7 cellular contexts compared by ENCODE assay signal in the genomic region with DNA sequence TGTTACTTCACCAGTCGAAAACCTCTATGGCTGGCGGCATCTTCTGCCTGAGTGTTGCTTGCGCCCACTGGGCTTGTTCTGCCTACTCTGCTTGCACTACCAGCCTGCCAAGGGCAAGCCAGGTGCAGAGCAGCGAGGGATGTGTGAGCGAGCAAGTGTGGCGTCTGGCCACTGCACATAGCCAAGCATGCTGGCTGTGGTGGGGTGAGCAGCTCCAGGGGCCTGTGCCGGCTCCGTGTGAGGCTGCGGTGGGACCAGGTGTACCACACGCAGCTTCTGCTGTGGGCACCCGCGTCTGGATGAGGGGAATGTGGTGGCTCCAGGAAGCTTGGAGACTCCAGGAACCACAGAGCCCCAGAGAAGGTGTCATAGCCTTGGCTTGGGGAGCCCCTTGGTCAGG.
"Had no signal": no experiment of that assay in that cellular context is flagged by ENCODE, and none has a peak within 500 bp of the region (broad histone marks: within the 10 kb centered on the region; RNA-seq: fewer than 3 reads in every experiment).

No MANE protein-coding gene starts in this region.

- H3K4me3 ChIP-seq: GM23248, HAP-1 had no signal

- H3K9me3 ChIP-seq: HAP-1 had no signal

- H3K36me3 ChIP-seq: HAP-1 had no signal

- H3K27ac ChIP-seq: GM23248, HL-60 had no signal

- H3K9ac ChIP-seq: GM23248 had no signal

- DNase-seq: GM23248, GOT3, H7 had no signal

- ATAC-seq: HCT116, HepG2 had no signal

- H3K4me1 ChIP-seq: HAP-1 had no signal

- H2AFZ ChIP-seq: GM23248 had no signal
